ENCODE assay signal across 1 cellular context in the genomic region with DNA sequence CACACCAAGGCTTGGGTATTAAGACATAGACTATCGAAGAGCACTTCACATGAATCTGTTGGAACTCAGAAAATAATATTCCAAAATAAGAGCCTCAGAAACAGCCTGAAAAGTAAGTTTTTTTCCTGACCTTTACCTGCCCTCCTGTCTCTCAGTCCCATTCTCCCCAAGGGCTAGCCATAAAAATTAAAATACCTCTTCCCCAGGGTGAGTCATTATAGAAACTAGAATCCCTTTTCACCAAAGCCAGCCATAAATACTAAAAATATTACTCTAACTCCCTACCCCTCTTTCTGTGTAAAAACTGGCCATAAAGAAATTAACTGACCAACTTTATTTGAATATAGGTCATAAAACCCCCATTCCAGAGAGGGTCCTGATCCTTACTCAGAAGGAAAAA.
TF ChIP-seq lines count a peak whose summit lies in the region.

No MANE protein-coding gene starts in this region.

TF ChIP-seq in SK-N-SH treated with all-trans-retinoic acid at 6 μM for 48 hours, 23 proteins besides CTCF, POLR2A, EP300 and RAD21 (continued from another document):
- TF ChIP-seq, protein P1, sequence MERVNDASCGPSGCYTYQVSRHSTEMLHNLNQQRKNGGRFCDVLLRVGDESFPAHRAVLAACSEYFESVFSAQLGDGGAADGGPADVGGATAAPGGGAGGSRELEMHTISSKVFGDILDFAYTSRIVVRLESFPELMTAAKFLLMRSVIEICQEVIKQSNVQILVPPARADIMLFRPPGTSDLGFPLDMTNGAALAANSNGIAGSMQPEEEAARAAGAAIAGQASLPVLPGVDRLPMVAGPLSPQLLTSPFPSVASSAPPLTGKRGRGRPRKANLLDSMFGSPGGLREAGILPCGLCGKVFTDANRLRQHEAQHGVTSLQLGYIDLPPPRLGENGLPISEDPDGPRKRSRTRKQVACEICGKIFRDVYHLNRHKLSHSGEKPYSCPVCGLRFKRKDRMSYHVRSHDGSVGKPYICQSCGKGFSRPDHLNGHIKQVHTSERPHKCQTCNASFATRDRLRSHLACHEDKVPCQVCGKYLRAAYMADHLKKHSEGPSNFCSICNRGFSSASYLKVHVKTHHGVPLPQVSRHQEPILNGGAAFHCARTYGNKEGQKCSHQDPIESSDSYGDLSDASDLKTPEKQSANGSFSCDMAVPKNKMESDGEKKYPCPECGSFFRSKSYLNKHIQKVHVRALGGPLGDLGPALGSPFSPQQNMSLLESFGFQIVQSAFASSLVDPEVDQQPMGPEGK (CRISPR knock-in tag; IDR thresholded peaks at IDR 0.05; ENCODE audit: borderline replicate concordance): no peak
- TF ChIP-seq, protein P2, sequence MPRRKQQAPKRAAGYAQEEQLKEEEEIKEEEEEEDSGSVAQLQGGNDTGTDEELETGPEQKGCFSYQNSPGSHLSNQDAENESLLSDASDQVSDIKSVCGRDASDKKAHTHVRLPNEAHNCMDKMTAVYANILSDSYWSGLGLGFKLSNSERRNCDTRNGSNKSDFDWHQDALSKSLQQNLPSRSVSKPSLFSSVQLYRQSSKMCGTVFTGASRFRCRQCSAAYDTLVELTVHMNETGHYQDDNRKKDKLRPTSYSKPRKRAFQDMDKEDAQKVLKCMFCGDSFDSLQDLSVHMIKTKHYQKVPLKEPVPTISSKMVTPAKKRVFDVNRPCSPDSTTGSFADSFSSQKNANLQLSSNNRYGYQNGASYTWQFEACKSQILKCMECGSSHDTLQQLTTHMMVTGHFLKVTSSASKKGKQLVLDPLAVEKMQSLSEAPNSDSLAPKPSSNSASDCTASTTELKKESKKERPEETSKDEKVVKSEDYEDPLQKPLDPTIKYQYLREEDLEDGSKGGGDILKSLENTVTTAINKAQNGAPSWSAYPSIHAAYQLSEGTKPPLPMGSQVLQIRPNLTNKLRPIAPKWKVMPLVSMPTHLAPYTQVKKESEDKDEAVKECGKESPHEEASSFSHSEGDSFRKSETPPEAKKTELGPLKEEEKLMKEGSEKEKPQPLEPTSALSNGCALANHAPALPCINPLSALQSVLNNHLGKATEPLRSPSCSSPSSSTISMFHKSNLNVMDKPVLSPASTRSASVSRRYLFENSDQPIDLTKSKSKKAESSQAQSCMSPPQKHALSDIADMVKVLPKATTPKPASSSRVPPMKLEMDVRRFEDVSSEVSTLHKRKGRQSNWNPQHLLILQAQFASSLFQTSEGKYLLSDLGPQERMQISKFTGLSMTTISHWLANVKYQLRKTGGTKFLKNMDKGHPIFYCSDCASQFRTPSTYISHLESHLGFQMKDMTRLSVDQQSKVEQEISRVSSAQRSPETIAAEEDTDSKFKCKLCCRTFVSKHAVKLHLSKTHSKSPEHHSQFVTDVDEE (CRISPR knock-in tag; IDR thresholded peaks at IDR 0.05): no peak
- TF ChIP-seq GLIS3 (CRISPR knock-in tag; IDR thresholded peaks at IDR 0.05): no peak
- TF ChIP-seq ISL1 (CRISPR knock-in tag; IDR thresholded peaks at IDR 0.05): peak; percentile 25; the same call in 1 of the 2 replicates
- TF ChIP-seq SNAI2 (CRISPR knock-in tag; IDR thresholded peaks at IDR 0.05): no peak
- TF ChIP-seq ZFP3 (CRISPR knock-in tag; IDR thresholded peaks at IDR 0.05): no peak
